Comparison of ENCODE assay signal across 8 cellular contexts in the genomic region with DNA sequence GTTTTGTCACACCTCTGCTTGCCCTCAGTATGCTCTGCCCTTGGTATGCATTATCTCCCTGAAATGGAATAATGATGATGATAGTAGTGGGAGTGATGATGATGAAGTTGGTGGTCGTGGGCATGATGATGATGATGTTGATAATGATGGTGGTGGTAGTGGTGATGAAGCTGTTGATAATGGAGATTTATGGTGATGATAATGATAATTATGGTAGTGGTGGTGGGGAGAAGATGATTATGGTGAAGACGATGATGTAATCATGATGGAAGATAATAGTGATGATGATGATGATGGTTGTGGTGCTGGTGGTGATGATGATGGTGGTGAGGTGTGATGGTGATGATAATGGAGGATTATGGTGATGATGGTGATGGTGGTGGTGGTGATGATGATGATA.
"Had no signal": no experiment of that assay in that cellular context is flagged by ENCODE, and none has a peak within 500 bp of the region (broad histone marks: within the 10 kb centered on the region; RNA-seq: fewer than 3 reads in every experiment).

No MANE protein-coding gene starts in this region.

- ATAC-seq: HCT116 had no signal

- H3K9me3 ChIP-seq: HAP-1 had no signal

- H3K4me1 ChIP-seq: HAP-1 had no signal

- H3K4me3 ChIP-seq: GM23248, HAP-1 had no signal

- DNase-seq: GM23248, GOT3, H7, IMR-90, KBM-7 had no signal

- H3K36me3 ChIP-seq: HAP-1 had no signal

- H3K27ac ChIP-seq: GM23248, KMS-11 had no signal
